ENCODE assay signal across 8 cellular contexts in the genomic region with DNA sequence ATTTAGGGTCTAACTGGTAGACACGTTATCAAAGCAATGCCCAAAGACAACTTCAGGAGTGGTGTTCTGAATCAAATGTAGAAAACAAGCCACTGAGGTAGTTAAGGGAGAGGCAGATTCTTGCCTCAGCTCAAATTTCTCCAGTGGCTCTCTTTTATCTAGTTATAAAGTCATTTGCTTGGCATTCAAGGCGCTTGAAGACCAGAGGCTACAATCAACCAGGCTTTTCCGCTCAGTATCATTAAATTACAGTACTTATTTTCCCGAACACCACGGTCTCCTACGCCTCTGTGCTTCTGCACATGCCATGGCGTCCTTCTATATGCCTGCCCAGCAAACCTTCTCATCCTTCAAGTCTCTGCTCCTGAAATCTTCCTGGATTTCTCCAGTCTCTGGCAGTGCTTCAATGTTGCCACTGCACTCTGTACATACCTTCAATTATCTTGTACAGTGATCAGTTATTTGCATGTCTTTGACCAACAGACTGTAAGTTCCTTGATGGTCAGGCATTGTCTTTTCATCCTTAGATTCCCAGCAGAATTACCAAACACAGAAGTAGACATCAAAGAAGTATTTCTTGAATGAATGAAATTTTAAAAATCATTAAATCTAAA. TPM values are rescaled to one million over a fixed set of nuclear protein-coding genes. Genes with fewer than 3 reads are reported as not detected.
DNase-seq lines count a peak whose midpoint lies in the region; ATAC-seq and TF ChIP-seq lines count a peak whose summit lies in the region.

No MANE protein-coding gene starts in this region.

- 70 to 79% methylated on average over 7 of the region's 7 CpGs for WGBS in body of pancreas, 2 donors

- intact Hi-C loops in body of pancreas (cut with DNase I): no loop called here

- H3K36me3 Mint-ChIP-seq in memory B cell: peaks cover under 1% of the 10 kb centered on the region

- H3K4me3 Mint-ChIP-seq in memory B cell: no peak overlapping the region

- no peak for TF ChIP-seq CTCF in 22Rv1 (IDR thresholded peaks at IDR 0.05)
- no peak for TF ChIP-seq CTCF in GM13977 (IDR thresholded peaks at IDR 0.05; ENCODE audit: extremely low read depth, insufficient read depth, missing control alignments)
- no peak for TF ChIP-seq CTCF in body of pancreas (IDR thresholded peaks at IDR 0.05)

- H3K4me1 Mint-ChIP-seq in memory B cell: peaks cover 12% of the 10 kb centered on the region

- DNase-seq in GM13977 (ENCODE audit: low spot score): peak; percentile 25
- DNase-seq in body of pancreas: no peak
- no peak for DNase-seq in memory B cell (ENCODE audit: low spot score in 2 of 2)
- no peak for DNase-seq in NCI-H146 (lab: John Stamatoyannopoulos, UW)
- DNase-seq in HCEC 1CT: no peak

- ATAC-seq in body of pancreas: no peak
- ATAC-seq in memory B cell (ENCODE audit: low read depth): no peak
- no peak for ATAC-seq in HG02970 (IDR thresholded peaks at IDR 0.05; ENCODE audit: low FRiP score, unreplicated experiment)
- ATAC-seq in HG03025 (IDR thresholded peaks at IDR 0.05; ENCODE audit: low FRiP score, unreplicated experiment): no peak

- H3K36me3 ChIP-seq in body of pancreas (replicated peaks in 1 of 2; ENCODE audit: insufficient read depth in 1 of 2, low read depth in 2 of 2): no peaks in the 10 kb centered on the region

- no peaks in the 10 kb centered on the region for H3K27me3 ChIP-seq in body of pancreas

- no peaks in the 10 kb centered on the region for H3K9me3 ChIP-seq in body of pancreas

- in situ Hi-C loops in GM13977 (cut with MboI; ENCODE audit: low pct_unique_long_range_greater_than_20kb, low sequenced_read_pairs, unreplicated experiment): no loop called here

- H3K9me3 Mint-ChIP-seq in memory B cell: no peaks in the 10 kb centered on the region

- H3K27me3 Mint-ChIP-seq in memory B cell: no peaks in the 10 kb centered on the region

- peak overlapping the region; percentile 93 for H3K27ac Mint-ChIP-seq in memory B cell

- H3K4me1 ChIP-seq in body of pancreas: peaks cover 22% of the 10 kb centered on the region

- H3K27ac ChIP-seq in 22Rv1: peak overlapping the region; percentile 94
- peak overlapping the region; percentile 95 to 98 (median 97) for H3K27ac ChIP-seq in body of pancreas

- TF ChIP-seq POLR2A in body of pancreas (IDR thresholded peaks at IDR 0.05): no peak

- H3K4me3 ChIP-seq in body of pancreas: no peak overlapping the region

RNA-seq across cellular contexts. Expression of gene POGLUT3, which starts 1.4 kb away (rescaled TPM):
- total RNA-seq in body of pancreas: 1 to 10 TPM; 9.6 to 9.9 TPM

RNA-seq across cellular contexts. Expression of gene C11orf65, which starts 29.4 kb away (rescaled TPM):
- total RNA-seq in body of pancreas: 1 to 10 TPM; 1.3 to 1.6 TPM
